Comparison of ENCODE assay signal across 1 cellular context in the genomic region with DNA sequence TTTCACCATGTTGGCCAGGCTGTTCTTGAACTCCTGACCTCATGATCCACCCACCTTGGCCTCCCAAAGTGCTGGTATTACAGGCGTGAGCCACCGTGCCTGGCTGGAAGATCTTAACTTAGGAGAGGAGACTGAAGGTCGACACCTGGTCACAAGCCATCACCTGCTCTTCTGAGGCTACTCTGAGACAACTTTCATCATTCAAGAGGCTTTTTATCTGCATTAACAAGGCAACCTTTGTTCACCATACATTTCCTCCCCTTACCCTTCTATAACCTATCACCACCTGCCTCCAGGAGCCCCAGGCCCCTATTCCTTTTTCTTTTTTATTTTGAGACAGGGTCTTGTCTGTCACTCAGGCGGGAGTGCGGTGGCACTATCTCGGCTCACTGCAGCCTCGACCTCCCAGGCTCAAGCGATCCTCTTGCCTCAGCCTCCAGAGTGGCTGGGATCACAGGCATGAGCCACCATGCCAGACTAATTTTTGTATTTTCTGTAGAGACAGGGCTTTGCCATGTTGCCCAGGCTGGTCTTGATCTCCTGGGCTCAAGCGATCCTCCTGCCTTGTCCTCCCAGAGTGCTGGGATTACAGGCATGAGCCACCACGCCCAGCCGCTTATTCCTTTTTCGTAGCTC.
TF ChIP-seq lines count a peak whose summit lies in the region.

No MANE protein-coding gene starts in this region.

TF ChIP-seq in GM23338, 12 proteins besides CTCF, POLR2A, EP300 and RAD21 (continued from another document):
- TF ChIP-seq, protein P1, sequence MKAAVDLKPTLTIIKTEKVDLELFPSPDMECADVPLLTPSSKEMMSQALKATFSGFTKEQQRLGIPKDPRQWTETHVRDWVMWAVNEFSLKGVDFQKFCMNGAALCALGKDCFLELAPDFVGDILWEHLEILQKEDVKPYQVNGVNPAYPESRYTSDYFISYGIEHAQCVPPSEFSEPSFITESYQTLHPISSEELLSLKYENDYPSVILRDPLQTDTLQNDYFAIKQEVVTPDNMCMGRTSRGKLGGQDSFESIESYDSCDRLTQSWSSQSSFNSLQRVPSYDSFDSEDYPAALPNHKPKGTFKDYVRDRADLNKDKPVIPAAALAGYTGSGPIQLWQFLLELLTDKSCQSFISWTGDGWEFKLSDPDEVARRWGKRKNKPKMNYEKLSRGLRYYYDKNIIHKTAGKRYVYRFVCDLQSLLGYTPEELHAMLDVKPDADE (IDR thresholded peaks at IDR 0.05): no peak
- TF ChIP-seq CREB1 (CRISPR knock-in tag; IDR thresholded peaks at IDR 0.05; ENCODE audit: low read depth) (no peak), ZNF331 (CRISPR knock-in tag; IDR thresholded peaks at IDR 0.05; ENCODE audit: low read depth) (no peak), EZH2 (IDR thresholded peaks at IDR 0.05; ENCODE audit: low read depth, unreplicated experiment) (no peak), POLR2AphosphoS5 (IDR thresholded peaks at IDR 0.05; ENCODE audit: low read depth) (no peak), STAT1 (IDR thresholded peaks at IDR 0.05; ENCODE audit: unreplicated experiment) (no peak)
- TF ChIP-seq, protein P2, sequence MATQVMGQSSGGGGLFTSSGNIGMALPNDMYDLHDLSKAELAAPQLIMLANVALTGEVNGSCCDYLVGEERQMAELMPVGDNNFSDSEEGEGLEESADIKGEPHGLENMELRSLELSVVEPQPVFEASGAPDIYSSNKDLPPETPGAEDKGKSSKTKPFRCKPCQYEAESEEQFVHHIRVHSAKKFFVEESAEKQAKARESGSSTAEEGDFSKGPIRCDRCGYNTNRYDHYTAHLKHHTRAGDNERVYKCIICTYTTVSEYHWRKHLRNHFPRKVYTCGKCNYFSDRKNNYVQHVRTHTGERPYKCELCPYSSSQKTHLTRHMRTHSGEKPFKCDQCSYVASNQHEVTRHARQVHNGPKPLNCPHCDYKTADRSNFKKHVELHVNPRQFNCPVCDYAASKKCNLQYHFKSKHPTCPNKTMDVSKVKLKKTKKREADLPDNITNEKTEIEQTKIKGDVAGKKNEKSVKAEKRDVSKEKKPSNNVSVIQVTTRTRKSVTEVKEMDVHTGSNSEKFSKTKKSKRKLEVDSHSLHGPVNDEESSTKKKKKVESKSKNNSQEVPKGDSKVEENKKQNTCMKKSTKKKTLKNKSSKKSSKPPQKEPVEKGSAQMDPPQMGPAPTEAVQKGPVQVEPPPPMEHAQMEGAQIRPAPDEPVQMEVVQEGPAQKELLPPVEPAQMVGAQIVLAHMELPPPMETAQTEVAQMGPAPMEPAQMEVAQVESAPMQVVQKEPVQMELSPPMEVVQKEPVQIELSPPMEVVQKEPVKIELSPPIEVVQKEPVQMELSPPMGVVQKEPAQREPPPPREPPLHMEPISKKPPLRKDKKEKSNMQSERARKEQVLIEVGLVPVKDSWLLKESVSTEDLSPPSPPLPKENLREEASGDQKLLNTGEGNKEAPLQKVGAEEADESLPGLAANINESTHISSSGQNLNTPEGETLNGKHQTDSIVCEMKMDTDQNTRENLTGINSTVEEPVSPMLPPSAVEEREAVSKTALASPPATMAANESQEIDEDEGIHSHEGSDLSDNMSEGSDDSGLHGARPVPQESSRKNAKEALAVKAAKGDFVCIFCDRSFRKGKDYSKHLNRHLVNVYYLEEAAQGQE (IDR thresholded peaks at IDR 0.05; ENCODE audit: unreplicated experiment): no peak
TF ChIP-seq in GM23338: peak in this region for 0.
